In genomic region chr10:71840177-71840711, GRCh38 we compare ENCODE assay signal across 8 cellular contexts. TPM values are rescaled to one million over a fixed set of nuclear protein-coding genes. Genes with fewer than 3 reads are reported as not detected.
A peak's percentile ranks its signal among the peaks of the same experiment; 100 is the strongest.
DNase-seq lines count a peak whose midpoint lies in the region; ATAC-seq and TF ChIP-seq lines count a peak whose summit lies in the region.

No MANE protein-coding gene starts in this region.

- peak overlapping the region; percentile 90 for H3K27ac Mint-ChIP-seq in chondrocyte (ENCODE audit: unreplicated experiment)

- no peaks in the 10 kb centered on the region for H3K9me3 ChIP-seq in transverse colon
- no peaks in the 10 kb centered on the region for H3K9me3 ChIP-seq in suprapubic skin

- TF ChIP-seq EP300 in transverse colon (IDR thresholded peaks at IDR 0.05; ENCODE audit: low read depth) (no peak), suprapubic skin (IDR thresholded peaks at IDR 0.05) (no peak)

- H3K9me3 Mint-ChIP-seq in chondrocyte (ENCODE audit: low read depth) = no peaks in the 10 kb centered on the region

- intact Hi-C loops in transverse colon (cut with DNase I; ENCODE audit: low total_unique reads) = no loop called here

- in situ Hi-C loops in transverse colon (cut with MboI; ENCODE audit: low pct_ligation_motif_present in 1 of 4, low pct_unique_long_range_greater_than_20kb in 1 of 4, low sequenced_read_pairs in 3 of 4) = no loop called here

- TF ChIP-seq POLR2A in transverse colon (IDR thresholded peaks at IDR 0.05) = no peak
- no peak for TF ChIP-seq POLR2A in suprapubic skin (IDR thresholded peaks at IDR 0.05)

- 0 to 32% methylated on average over 1 to 4 of the region's 4 CpGs for WGBS in transverse colon (ENCODE audit: low coverage in 1 of 2), 2 donors
- 34% methylated on average over 4 of the region's 4 CpGs for WGBS in suprapubic skin

- no peak overlapping the region for H3K4me3 Mint-ChIP-seq in chondrocyte (ENCODE audit: unreplicated experiment)

- peaks cover 55% of the 10 kb centered on the region for H3K4me1 Mint-ChIP-seq in chondrocyte (ENCODE audit: low read depth)

- H3K27ac ChIP-seq in transverse colon (peak overlapping the region; percentile 22 to 63 (median 32)), suprapubic skin (no peak overlapping the region)

- H3K4me3 ChIP-seq in transverse colon (no peak overlapping the region), suprapubic skin (no peak overlapping the region)

- H3K36me3 ChIP-seq in transverse colon (no peaks in the 10 kb centered on the region), suprapubic skin (no peaks in the 10 kb centered on the region)

- no peak for ATAC-seq in HG03442 (IDR thresholded peaks at IDR 0.05; ENCODE audit: unreplicated experiment)
- no peak for ATAC-seq in GM21381 (IDR thresholded peaks at IDR 0.05; ENCODE audit: unreplicated experiment)

- DNase-seq in H4 (ENCODE audit: low spot score) = peak; percentile 89
- peak; percentile 52 for DNase-seq in NCI-H510A (lab: John Stamatoyannopoulos, UW)
- no peak for DNase-seq in chondrocyte (ENCODE audit: low spot score)
- DNase-seq in left kidney (ENCODE audit: low read depth, low spot score) = peak; percentile 98
- peak; percentile 66 for DNase-seq in transverse colon
- no peak for DNase-seq in suprapubic skin (ENCODE audit: low spot score in 2 of 2)

- no peaks in the 10 kb centered on the region for H3K27me3 Mint-ChIP-seq in chondrocyte (ENCODE audit: low read depth)

- peaks cover 30 to 73% (median 53%) of the 10 kb centered on the region in 4 donors for H3K4me1 ChIP-seq in transverse colon
- peaks cover 95% of the 10 kb centered on the region for H3K4me1 ChIP-seq in suprapubic skin

- no peaks in the 10 kb centered on the region for H3K27me3 ChIP-seq in transverse colon
- no peaks in the 10 kb centered on the region for H3K27me3 ChIP-seq in suprapubic skin

- no peaks in the 10 kb centered on the region for H3K36me3 Mint-ChIP-seq in chondrocyte (ENCODE audit: low read depth)

- TF ChIP-seq CTCF in chondrocyte (IDR thresholded peaks at IDR 0.05) (no peak), transverse colon (IDR thresholded peaks at IDR 0.05) (no peak), suprapubic skin (IDR thresholded peaks at IDR 0.05) (no peak)

RNA-seq across cellular contexts. Expression of gene PSAP, which starts 10.8 kb away (rescaled TPM):
- 428 and 490 TPM in 2 replicates for total RNA-seq in H4 (2014; rRNA removed; shearing (Covaris generic))
- total RNA-seq in chondrocyte (963 to 1,130 TPM (median 970 TPM) in 3 replicates), transverse colon (100 to 1,000 TPM; 383 to 667 (median 478) TPM), suprapubic skin (100 to 1,000 TPM; 391 to 548 (median 468) TPM)

Comparison
In these comparisons a context has a peak if more than half of its experiments do, and no peak if none do; other contexts are left out.
1. DNase-seq: peak in H4 (single experiment), NCI-H510A (single experiment), left kidney (single experiment) and transverse colon (single experiment); none in chondrocyte (single experiment) and suprapubic skin (0 of 2).